ENCODE assay signal across 9 cellular contexts in the genomic region with DNA sequence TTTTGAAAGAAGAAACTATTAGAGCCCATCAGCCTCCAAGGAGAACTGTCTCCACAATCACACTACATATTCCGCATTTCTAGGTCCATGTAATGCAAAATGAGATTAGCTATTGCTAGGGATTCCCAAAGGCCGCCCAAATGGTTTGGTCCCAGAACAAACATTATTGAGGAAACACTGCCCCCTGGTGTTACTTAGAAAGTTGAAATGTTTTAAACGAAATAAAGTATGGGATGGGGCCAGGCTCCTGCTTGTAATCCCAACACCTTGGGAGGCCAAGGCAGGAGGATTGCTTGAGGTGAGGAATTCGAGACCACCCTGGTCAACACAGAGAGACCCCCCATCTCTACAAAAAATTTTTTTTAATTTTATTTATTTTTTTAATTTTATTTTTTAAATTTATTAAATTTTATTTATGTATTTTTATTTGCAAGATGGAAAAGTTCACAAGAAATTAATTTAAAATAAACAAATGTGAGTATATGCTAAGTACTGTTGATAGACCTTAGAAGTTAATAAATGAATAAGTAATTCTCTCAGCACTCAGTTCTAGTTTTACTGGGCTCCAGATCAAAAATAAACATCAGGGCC. TPM values are rescaled to one million over a fixed set of nuclear protein-coding genes. Genes with fewer than 3 reads are reported as not detected.
DNase-seq lines count a peak whose midpoint lies in the region; ATAC-seq, FAIRE-seq and TF ChIP-seq lines count a peak whose summit lies in the region.
"Had no signal": no experiment of that assay in that cellular context is flagged by ENCODE, and none has a peak within 500 bp of the region (broad histone marks: within the 10 kb centered on the region; RNA-seq: fewer than 3 reads in every experiment).

No MANE protein-coding gene starts in this region.

- BruUV-seq in OCI-LY7 (replicated peaks; lab: Mats Ljungman, UMichigan) = no TSS peak

- no peak for ATAC-seq in GM19455 (IDR thresholded peaks at IDR 0.05; ENCODE audit: unreplicated experiment)

- H3K4me1 ChIP-seq in KMS-11 (ENCODE audit: low read depth, poor library complexity, severe bottlenecking) = peaks cover 3% of the 10 kb centered on the region
- H3K4me1 ChIP-seq in OCI-LY7 (ENCODE audit: insufficient read depth, low read length, poor library complexity, severe bottlenecking) = peaks cover 5% of the 10 kb centered on the region

- H3K36me3 ChIP-seq in KMS-11 (ENCODE audit: insufficient read depth) = no peaks in the 10 kb centered on the region
- H3K36me3 ChIP-seq in OCI-LY7 (ENCODE audit: insufficient read depth, low read length) = peaks cover 10% of the 10 kb centered on the region; the same call in 1 of the 2 replicates
- peaks cover 3% of the 10 kb centered on the region for H3K36me3 ChIP-seq in brain microvascular endothelial cell (replicated peaks)

- H3K27ac ChIP-seq in KMS-11 = no peak overlapping the region
- no peak overlapping the region for H3K27ac ChIP-seq in OCI-LY7 (ENCODE audit: low read depth, low read length, poor library complexity, severe bottlenecking)
- no peak overlapping the region for H3K27ac ChIP-seq in brain microvascular endothelial cell
- H3K27ac ChIP-seq: BLaER1 had no signal

- no peaks in the 10 kb centered on the region for H3K9me2 ChIP-seq in OCI-LY7 (ENCODE audit: insufficient read depth, low read length)

- no peaks in the 10 kb centered on the region for H4K20me1 ChIP-seq in KMS-11 (ENCODE audit: insufficient read depth)
- H4K20me1 ChIP-seq in OCI-LY7 (ENCODE audit: insufficient read depth, low read length) = no peaks in the 10 kb centered on the region

- H3K27me3 ChIP-seq in KMS-11 (ENCODE audit: insufficient read depth, low read depth) (no peaks in the 10 kb centered on the region), brain microvascular endothelial cell (replicated peaks) (no peaks in the 10 kb centered on the region)
- H3K27me3 ChIP-seq: BLaER1 had no signal

- TF ChIP-seq CTCF in KMS-11 (conservative IDR thresholded peaks at IDR 0.05; ENCODE audit: low read depth, low read length) (peak; percentile 71), OCI-LY7 (conservative IDR thresholded peaks at IDR 0.05; ENCODE audit: low read length) (peak; percentile 82), brain microvascular endothelial cell (IDR thresholded peaks at IDR 0.05; ENCODE audit: low read depth, low read length, missing control alignments) (peak; percentile 51)

- in situ Hi-C loops in brain microvascular endothelial cell (cut with HindIII; ENCODE audit: low pct_ligation_motif_present, low sequenced_read_pairs) = no loop called here

- H3K79me2 ChIP-seq in KMS-11 (ENCODE audit: insufficient read depth, low read depth) (no peaks in the 10 kb centered on the region), OCI-LY7 (ENCODE audit: insufficient read depth, low read depth, low read length) (peaks cover 3% of the 10 kb centered on the region; the same call in 1 of the 2 replicates)

- H3K4me2 ChIP-seq in KMS-11 (no peak overlapping the region), OCI-LY7 (ENCODE audit: low read length) (no peak overlapping the region)
- H3K4me2 ChIP-seq: BLaER1 had no signal

- intact Hi-C loops in OCI-LY7 (cut with micrococcal nuclease; ENCODE audit: unreplicated experiment) = loop anchor here (1.0 kb wide), 2 partner anchors 97 to 126 kb away; no protein-coding TSS in a partner anchor

- POLR2A ChIA-PET in OCI-LY7 (lab: Charles Lee) = interaction anchor here (0.6 to 1.0 kb wide), 4 partner anchors 21 to 208 kb away, joined by 3 to 7 read pairs (median 4); a partner anchor contains a TSS

- no peak overlapping the region for H3K9ac ChIP-seq in KMS-11
- H3K9ac ChIP-seq: BLaER1 had no signal

- CTCF ChIA-PET in OCI-LY7 (lab: Charles Lee; ENCODE audit: unreplicated experiment) = interaction anchor here (1.0 to 1.6 kb wide), 2 partner anchors 126 to 160 kb away, joined by 3 to 4 read pairs; no protein-coding TSS in a partner anchor

- no peaks in the 10 kb centered on the region for H3K9me3 ChIP-seq in OCI-LY7 (ENCODE audit: low read length)
- H3K9me3 ChIP-seq: BLaER1 had no signal

- H3K4me3 ChIP-seq in KMS-11 (IDR thresholded peaks at IDR 0.05; ENCODE audit: insufficient read depth, low read depth, low read length) = no peak overlapping the region
- no peak overlapping the region for H3K4me3 ChIP-seq in OCI-LY7 (ENCODE audit: low read depth, low read length, poor library complexity, severe bottlenecking)
- H3K4me3 ChIP-seq in brain microvascular endothelial cell (ENCODE audit: low read depth, low read length) = no peak overlapping the region
- H3K4me3 ChIP-seq: BLaER1 had no signal

- H2AFZ ChIP-seq in KMS-11 (ENCODE audit: low read depth) (no peak overlapping the region), OCI-LY7 (ENCODE audit: low read length) (no peak overlapping the region)

- FAIRE-seq in islet of Langerhans (lab: Jason Lieb, UNC) = peak; percentile 81

- DNase-seq in NCI-H1436 (lab: John Stamatoyannopoulos, UW) (peak; percentile 77), NCI-H1436 treated with DMSO at 0.1 percent for 48 hours (lab: John Stamatoyannopoulos, UW) (no peak), OCI-LY7 (ENCODE audit: low spot score) (peak; percentile 84), brain microvascular endothelial cell (peak; percentile 52), superior temporal gyrus (ENCODE audit: extremely low spot score) (peak; percentile 95)

RNA-seq across cellular contexts. Expression of a gene that starts 5.5 kb away (rescaled TPM):
- total RNA-seq in OCI-LY7 (2014; rRNA removed; shearing (Covaris generic)) = 12.7 and 14.9 TPM in 2 replicates
- total RNA-seq in OCI-LY7 (2022) = 12.3 and 14.3 TPM in 2 replicates

RNA-seq across cellular contexts. Expression of a gene that starts 14.7 kb away (rescaled TPM):
- 2.7 and 4.0 TPM in 2 replicates for total RNA-seq in OCI-LY7 (2014; rRNA removed; shearing (Covaris generic))
- 3.1 and 6.7 TPM in 2 replicates for total RNA-seq in OCI-LY7 (2022)

RNA-seq across cellular contexts. Expression of a gene that starts 21.6 kb away (rescaled TPM):
- total RNA-seq in OCI-LY7 (2014; rRNA removed; shearing (Covaris generic)) = 39.2 and 40.1 TPM in 2 replicates
- total RNA-seq in OCI-LY7 (2022) = 67.5 and 68.2 TPM in 2 replicates

RNA-seq across cellular contexts. Expression of a gene that starts 22.9 kb away (rescaled TPM):
- total RNA-seq in OCI-LY7 (2014; rRNA removed; shearing (Covaris generic)) = 44.9 and 59.1 TPM in 2 replicates
- 74.6 and 88.2 TPM in 2 replicates for total RNA-seq in OCI-LY7 (2022)

RNA-seq across cellular contexts. Expression of a gene that starts 51.4 kb away (rescaled TPM):
- total RNA-seq in OCI-LY7 (2014; rRNA removed; shearing (Covaris generic)) = 42.4 and 51.6 TPM in 2 replicates
- 35.3 and 35.9 TPM in 2 replicates for total RNA-seq in OCI-LY7 (2022)
